Comparison of ENCODE assay signal across 1 cellular context in the genomic region with DNA sequence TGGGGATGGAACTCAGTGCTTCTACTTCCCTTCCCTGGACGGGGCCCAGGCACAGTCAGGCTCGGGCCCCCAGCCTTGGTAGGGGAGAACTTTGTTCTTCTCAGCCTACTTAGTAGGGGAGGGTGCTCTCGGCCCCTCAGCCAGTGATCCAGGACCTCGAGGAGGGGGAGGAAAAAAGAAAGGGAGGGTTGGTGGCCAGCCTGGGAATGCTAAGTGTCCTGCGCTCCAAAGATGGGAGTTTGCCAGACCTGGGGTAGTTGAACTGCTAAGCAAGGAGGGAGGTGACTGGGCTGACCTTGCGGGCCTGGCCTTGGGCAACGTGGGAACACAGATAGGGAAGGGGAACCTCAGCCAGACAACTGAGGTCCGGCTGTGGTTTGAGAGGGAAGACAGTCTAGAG.
TF ChIP-seq lines count a peak whose summit lies in the region.

No MANE protein-coding gene starts in this region.

TF ChIP-seq in neural cell, 6 proteins besides CTCF, POLR2A, EP300 and RAD21 (continued from another document):
- TF ChIP-seq, protein P1, sequence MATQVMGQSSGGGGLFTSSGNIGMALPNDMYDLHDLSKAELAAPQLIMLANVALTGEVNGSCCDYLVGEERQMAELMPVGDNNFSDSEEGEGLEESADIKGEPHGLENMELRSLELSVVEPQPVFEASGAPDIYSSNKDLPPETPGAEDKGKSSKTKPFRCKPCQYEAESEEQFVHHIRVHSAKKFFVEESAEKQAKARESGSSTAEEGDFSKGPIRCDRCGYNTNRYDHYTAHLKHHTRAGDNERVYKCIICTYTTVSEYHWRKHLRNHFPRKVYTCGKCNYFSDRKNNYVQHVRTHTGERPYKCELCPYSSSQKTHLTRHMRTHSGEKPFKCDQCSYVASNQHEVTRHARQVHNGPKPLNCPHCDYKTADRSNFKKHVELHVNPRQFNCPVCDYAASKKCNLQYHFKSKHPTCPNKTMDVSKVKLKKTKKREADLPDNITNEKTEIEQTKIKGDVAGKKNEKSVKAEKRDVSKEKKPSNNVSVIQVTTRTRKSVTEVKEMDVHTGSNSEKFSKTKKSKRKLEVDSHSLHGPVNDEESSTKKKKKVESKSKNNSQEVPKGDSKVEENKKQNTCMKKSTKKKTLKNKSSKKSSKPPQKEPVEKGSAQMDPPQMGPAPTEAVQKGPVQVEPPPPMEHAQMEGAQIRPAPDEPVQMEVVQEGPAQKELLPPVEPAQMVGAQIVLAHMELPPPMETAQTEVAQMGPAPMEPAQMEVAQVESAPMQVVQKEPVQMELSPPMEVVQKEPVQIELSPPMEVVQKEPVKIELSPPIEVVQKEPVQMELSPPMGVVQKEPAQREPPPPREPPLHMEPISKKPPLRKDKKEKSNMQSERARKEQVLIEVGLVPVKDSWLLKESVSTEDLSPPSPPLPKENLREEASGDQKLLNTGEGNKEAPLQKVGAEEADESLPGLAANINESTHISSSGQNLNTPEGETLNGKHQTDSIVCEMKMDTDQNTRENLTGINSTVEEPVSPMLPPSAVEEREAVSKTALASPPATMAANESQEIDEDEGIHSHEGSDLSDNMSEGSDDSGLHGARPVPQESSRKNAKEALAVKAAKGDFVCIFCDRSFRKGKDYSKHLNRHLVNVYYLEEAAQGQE (IDR thresholded peaks at IDR 0.05; ENCODE audit: borderline replicate concordance), result no peak
